Comparison of ENCODE assay signal across 1 cellular context in genomic region chr5:135582099-135582781, GRCh38.
TF ChIP-seq lines count a peak whose summit lies in the region.

No MANE protein-coding gene starts in this region.

TF ChIP-seq in H1, 55 proteins besides CTCF, POLR2A, EP300 and RAD21:
- TF ChIP-seq HDAC6 (IDR thresholded peaks at IDR 0.05; ENCODE audit: low read depth, low read length): no peak
- TF ChIP-seq CTBP2 (IDR thresholded peaks at IDR 0.05; ENCODE audit: borderline replicate concordance, insufficient read depth, insufficient read length, low read length): no peak
- no peak for TF ChIP-seq BACH1 (IDR thresholded peaks at IDR 0.05; ENCODE audit: low read length)
- TF ChIP-seq E2F6 (IDR thresholded peaks at IDR 0.05): no peak
- TF ChIP-seq TAF7 (optimal IDR thresholded peaks at IDR 0.05; ENCODE audit: borderline replicate concordance, low read depth, low read length): no peak
- no peak for TF ChIP-seq SIRT6 (IDR thresholded peaks at IDR 0.05; ENCODE audit: low read length)
- no peak for TF ChIP-seq TEAD4 (IDR thresholded peaks at IDR 0.05; ENCODE audit: low read depth, low read length)
- no peak for TF ChIP-seq RNF2 (IDR thresholded peaks at IDR 0.05; ENCODE audit: borderline replicate concordance, low read depth, low read length, missing control alignments, poor library complexity, severe bottlenecking)
- TF ChIP-seq RBBP5 (IDR thresholded peaks at IDR 0.05; ENCODE audit: borderline replicate concordance, low read depth, low read length): no peak
- TF ChIP-seq FOSL1 (IDR thresholded peaks at IDR 0.05; ENCODE audit: insufficient read depth, low read depth, low read length): no peak
- no peak for TF ChIP-seq CEBPB (IDR thresholded peaks at IDR 0.05; ENCODE audit: low read depth, low read length)
- no peak for TF ChIP-seq SIX5 (IDR thresholded peaks at IDR 0.05; ENCODE audit: low read depth, low read length)
- TF ChIP-seq GABPA (IDR thresholded peaks at IDR 0.05; ENCODE audit: borderline replicate concordance, insufficient read depth, low read length): no peak
- TF ChIP-seq CBX8 (IDR thresholded peaks at IDR 0.05; ENCODE audit: borderline replicate concordance, low read depth, low read length): no peak
- no peak for TF ChIP-seq PHF8 (conservative IDR thresholded peaks at IDR 0.05; ENCODE audit: low read depth, low read length)
- TF ChIP-seq USF2 (IDR thresholded peaks at IDR 0.05; ENCODE audit: low read length): no peak
- TF ChIP-seq RFX5 (IDR thresholded peaks at IDR 0.05; ENCODE audit: borderline replicate concordance, low read depth, low read length): no peak
TF ChIP-seq in H1: peak in this region for 0.
